ENCODE assay signal across 22 cellular contexts in genomic region chr19:29587059-29587458, GRCh38. TPM values are rescaled to one million over a fixed set of nuclear protein-coding genes. Genes with fewer than 3 reads are reported as not detected.
DNase-seq lines count a peak whose midpoint lies in the region; ATAC-seq and TF ChIP-seq lines count a peak whose summit lies in the region.
"Had no signal": no experiment of that assay in that cellular context is flagged by ENCODE, and none has a peak within 500 bp of the region (broad histone marks: within the 10 kb centered on the region; RNA-seq: fewer than 3 reads in every experiment).

No MANE protein-coding gene starts in this region.

- no peaks in the 10 kb centered on the region for H3F3A ChIP-seq in MM.1S (ENCODE audit: insufficient read depth, low read length)

- no peak overlapping the region for H3K4me2 ChIP-seq in MM.1S (ENCODE audit: low read depth, low read length)

- no peaks in the 10 kb centered on the region for H4K20me1 ChIP-seq in MM.1S (ENCODE audit: insufficient read depth, low read length)

- H3K4me3 ChIP-seq in CD4-positive, alpha-beta memory T cell (ENCODE audit: low read length in 2 of 2) = no peak overlapping the region
- no peak overlapping the region for H3K4me3 ChIP-seq in MM.1S (ENCODE audit: low read length)
- H3K4me3 ChIP-seq: upper lobe of right lung had no signal

- H3K4me1 ChIP-seq in CD4-positive, alpha-beta memory T cell (ENCODE audit: insufficient read depth, low read length) = peaks cover 10% of the 10 kb centered on the region
- no peaks in the 10 kb centered on the region for H3K4me1 ChIP-seq in MM.1S (ENCODE audit: low read length)
- H3K4me1 ChIP-seq: BE2C, upper lobe of right lung had no signal

- H3K27me3 Mint-ChIP-seq in activated CD4-positive, alpha-beta T cell treated with anti-CD3 and anti-CD28 coated beads, Interleukin-2, amount 10 ng/mL, durations not matched to agents 24 days and 14 days = peaks cover 18% of the 10 kb centered on the region
- H3K27me3 Mint-ChIP-seq in CD4-positive, alpha-beta memory T cell = peaks cover 13 to 19% of the 10 kb centered on the region in 2 donors
- H3K27me3 Mint-ChIP-seq in activated CD4-positive, alpha-beta memory T cell treated with anti-CD3 and anti-CD28 coated beads, Interleukin-2, amount 10 ng/mL, durations not matched to agents 7 days and 5 days = peaks cover 23% of the 10 kb centered on the region
- H3K27me3 Mint-ChIP-seq in immature natural killer cell (ENCODE audit: low read depth in 3 of 3) = peaks cover 5 to 10% (median 6%) of the 10 kb centered on the region in 3 donors

- no peak overlapping the region for H3K9ac ChIP-seq in MM.1S (ENCODE audit: low read length)

- peak; percentile 64 for DNase-seq in activated CD4-positive, alpha-beta T cell treated with anti-CD3 and anti-CD28 coated beads, Interleukin-2, amount 10 ng/mL, durations not matched to agents 24 days and 14 days
- no peak for DNase-seq in activated CD4-positive, alpha-beta T cell treated with anti-CD3 and anti-CD28 coated beads for 48 hours
- DNase-seq in CD4-positive, alpha-beta memory T cell = no peak
- DNase-seq in activated CD4-positive, alpha-beta memory T cell treated with anti-CD3 and anti-CD28 coated beads, Interleukin-2, amount 10 ng/mL, durations not matched to agents 7 days and 5 days = no peak
- DNase-seq in mesenteric fat pad (ENCODE audit: low spot score) (peak; percentile 18), MM.1S (no peak), immature natural killer cell (no peak)
- DNase-seq: BE2C, Calu3, GOT3, head of caudate nucleus, left cardiac atrium, naive B cell, NCI-H1092 treated with DMSO at 0.1 percent for 48 hours, NCI-H2029, NCI-H82, OCI-M1, retina, Right ventricle myocardium superior, upper lobe of right lung had no signal

- H3K27me3 ChIP-seq in CD4-positive, alpha-beta memory T cell (ENCODE audit: insufficient read depth, low read length) = no peaks in the 10 kb centered on the region
- H3K27me3 ChIP-seq in MM.1S (replicated peaks; ENCODE audit: insufficient read depth, low read length) = peaks cover 52% of the 10 kb centered on the region

- intact Hi-C loops in activated CD4-positive, alpha-beta T cell treated with anti-CD3 and anti-CD28 coated beads, Interleukin-2, amount 10 ng/mL, durations not matched to agents 24 days and 14 days (cut with micrococcal nuclease) = loop anchor here (1.0 to 10.0 kb wide), 4 partner anchors 11 to 248 kb away; partner anchors contain the start of genes POP4 and VSTM2B
- intact Hi-C loops in CD4-positive, alpha-beta memory T cell (cut with micrococcal nuclease) = no loop called here

- POLR2A ChIA-PET in CD4-positive, alpha-beta memory T cell (lab: Charles Lee; ENCODE audit: partially characterized antibody) = interaction anchor here (2.2 kb wide), 1 partner anchor 19 kb away, joined by 13 read pairs; the partner anchor contains the start of gene POP4
- POLR2A ChIA-PET in activated CD4-positive, alpha-beta memory T cell treated with anti-CD3 and anti-CD28 coated beads, Interleukin-2, amount 10 ng/mL, durations not matched to agents 7 days and 5 days (lab: Charles Lee) = interaction anchor here (0.5 to 4.5 kb wide), 4 partner anchors 12 to 187 kb away, joined by 3 to 48 read pairs (median 4); partner anchors contain the start of gene POP4

- H2AFZ ChIP-seq in MM.1S (ENCODE audit: low read length) = no peak overlapping the region

- H3K9me3 Mint-ChIP-seq in activated CD4-positive, alpha-beta T cell treated with anti-CD3 and anti-CD28 coated beads, Interleukin-2, amount 10 ng/mL, durations not matched to agents 24 days and 14 days = peaks cover 4% of the 10 kb centered on the region
- peaks cover 0 to 13% (median 3%) of the 10 kb centered on the region in 8 donors for H3K9me3 Mint-ChIP-seq in CD4-positive, alpha-beta memory T cell
- peaks cover 14% of the 10 kb centered on the region for H3K9me3 Mint-ChIP-seq in activated CD4-positive, alpha-beta memory T cell treated with anti-CD3 and anti-CD28 coated beads, Interleukin-2, amount 10 ng/mL, durations not matched to agents 7 days and 5 days
- H3K9me3 Mint-ChIP-seq in immature natural killer cell = peaks cover 0 to 3% (median 0%) of the 10 kb centered on the region in 6 donors

- CTCF ChIA-PET in CD4-positive, alpha-beta memory T cell (lab: Charles Lee; ENCODE audit: partially characterized antibody) = no interaction called here
- CTCF ChIA-PET in activated CD4-positive, alpha-beta memory T cell treated with anti-CD3 and anti-CD28 coated beads, Interleukin-2, amount 10 ng/mL, durations not matched to agents 7 days and 5 days (lab: Charles Lee) = interaction anchor here (0.9 to 2.1 kb wide), 6 partner anchors 19 to 130 kb away, joined by 4 to 10 read pairs (median 5); partner anchors contain the start of gene POP4

- peak overlapping the region; percentile 39 for H3K4me3 Mint-ChIP-seq in activated CD4-positive, alpha-beta T cell treated with anti-CD3 and anti-CD28 coated beads, Interleukin-2, amount 10 ng/mL, durations not matched to agents 24 days and 14 days
- no peak overlapping the region for H3K4me3 Mint-ChIP-seq in CD4-positive, alpha-beta memory T cell
- H3K4me3 Mint-ChIP-seq in activated CD4-positive, alpha-beta memory T cell treated with anti-CD3 and anti-CD28 coated beads, Interleukin-2, amount 10 ng/mL, durations not matched to agents 7 days and 5 days = no peak overlapping the region
- peak overlapping the region in 1 of 5 donors; percentile 46 for H3K4me3 Mint-ChIP-seq in immature natural killer cell
- H3K4me3 Mint-ChIP-seq: naive B cell had no signal

- peaks cover 29% of the 10 kb centered on the region for H3K4me1 Mint-ChIP-seq in activated CD4-positive, alpha-beta T cell treated with anti-CD3 and anti-CD28 coated beads, Interleukin-2, amount 10 ng/mL, durations not matched to agents 24 days and 14 days
- H3K4me1 Mint-ChIP-seq in CD4-positive, alpha-beta memory T cell = peaks cover 6 to 11% (median 9%) of the 10 kb centered on the region in 4 donors
- H3K4me1 Mint-ChIP-seq in activated CD4-positive, alpha-beta memory T cell treated with anti-CD3 and anti-CD28 coated beads, Interleukin-2, amount 10 ng/mL, durations not matched to agents 7 days and 5 days = peaks cover 29% of the 10 kb centered on the region
- peaks cover 6 to 8% of the 10 kb centered on the region in 2 donors for H3K4me1 Mint-ChIP-seq in immature natural killer cell
- H3K4me1 Mint-ChIP-seq: naive B cell had no signal

- peak overlapping the region; percentile 78 for H3K27ac Mint-ChIP-seq in activated CD4-positive, alpha-beta T cell treated with anti-CD3 and anti-CD28 coated beads, Interleukin-2, amount 10 ng/mL, durations not matched to agents 24 days and 14 days
- H3K27ac Mint-ChIP-seq in CD4-positive, alpha-beta memory T cell = peak overlapping the region in 6 of 7 donors; percentile 47 to 88 (median 66)
- H3K27ac Mint-ChIP-seq in activated CD4-positive, alpha-beta memory T cell treated with anti-CD3 and anti-CD28 coated beads, Interleukin-2, amount 10 ng/mL, durations not matched to agents 7 days and 5 days = peak overlapping the region; percentile 75
- peak overlapping the region in 3 of 6 donors; percentile 6 to 92 (median 86) for H3K27ac Mint-ChIP-seq in immature natural killer cell
- H3K27ac Mint-ChIP-seq: naive B cell had no signal

- H3K9me3 ChIP-seq in CD4-positive, alpha-beta memory T cell (ENCODE audit: control insufficient read depth in 1 of 2, low read length in 2 of 2) = no peaks in the 10 kb centered on the region
- H3K9me3 ChIP-seq in MM.1S (replicated peaks; ENCODE audit: insufficient read depth, low read length) = no peaks in the 10 kb centered on the region
- H3K9me3 ChIP-seq: BE2C, upper lobe of right lung had no signal

- no peaks in the 10 kb centered on the region for H3K9me2 ChIP-seq in MM.1S (replicated peaks; ENCODE audit: insufficient read depth, low read length)

- H3K36me3 Mint-ChIP-seq in activated CD4-positive, alpha-beta T cell treated with anti-CD3 and anti-CD28 coated beads, Interleukin-2, amount 10 ng/mL, durations not matched to agents 24 days and 14 days (ENCODE audit: low read depth) = peaks cover 3% of the 10 kb centered on the region
- H3K36me3 Mint-ChIP-seq in CD4-positive, alpha-beta memory T cell = no peaks in the 10 kb centered on the region
- peaks cover 11% of the 10 kb centered on the region for H3K36me3 Mint-ChIP-seq in activated CD4-positive, alpha-beta memory T cell treated with anti-CD3 and anti-CD28 coated beads, Interleukin-2, amount 10 ng/mL, durations not matched to agents 7 days and 5 days (ENCODE audit: low read depth)
- no peaks in the 10 kb centered on the region for H3K36me3 Mint-ChIP-seq in immature natural killer cell

- no peak overlapping the region for H3K27ac ChIP-seq in CD4-positive, alpha-beta memory T cell (ENCODE audit: low read depth, low read length)
- H3K27ac ChIP-seq in MM.1S (ENCODE audit: low read length) = no peak overlapping the region
- H3K27ac ChIP-seq: epithelial cell of prostate, upper lobe of right lung had no signal

- TF ChIP-seq CTCF in MM.1S (IDR thresholded peaks at IDR 0.05; ENCODE audit: low read length) = no peak

- H3K79me2 ChIP-seq in MM.1S (ENCODE audit: low read length) = no peaks in the 10 kb centered on the region

- no peaks in the 10 kb centered on the region for H3K36me3 ChIP-seq in CD4-positive, alpha-beta memory T cell (ENCODE audit: insufficient read depth, low read length)
- no peaks in the 10 kb centered on the region for H3K36me3 ChIP-seq in MM.1S (replicated peaks; ENCODE audit: insufficient read depth, low read length)
- H3K36me3 ChIP-seq: BE2C, upper lobe of right lung had no signal

- no peak for ATAC-seq in HG03565 (IDR thresholded peaks at IDR 0.05; ENCODE audit: unreplicated experiment)
- ATAC-seq: left cardiac atrium had no signal

RNA-seq across cellular contexts. Expression of gene POP4, which starts 19.0 kb away (rescaled TPM):
- 121 TPM in 2 replicates for total RNA-seq in activated CD4-positive, alpha-beta T cell treated with anti-CD3 and anti-CD28 coated beads, Interleukin-2, amount 10 ng/mL, durations not matched to agents 24 days and 14 days
- total RNA-seq in CD4-positive, alpha-beta memory T cell = 10 to 100 TPM; 54.1 to 58.4 TPM
- polyA plus RNA-seq in CD4-positive, alpha-beta memory T cell = 100 to 1,000 TPM; 141 to 189 TPM
- total RNA-seq in activated CD4-positive, alpha-beta memory T cell treated with anti-CD3 and anti-CD28 coated beads, Interleukin-2, amount 10 ng/mL, durations not matched to agents 7 days and 5 days = 10 to 100 TPM; 86.8 to 94.4 TPM
- total RNA-seq in mesenteric fat pad = 57.4 TPM
- polyA plus RNA-seq in immature natural killer cell = 100 to 1,000 TPM; 174 to 222 (median 184) TPM

Comparison
In these comparisons a context has a peak if more than half of its experiments do, and no peak if none do; other contexts are left out.
1. DNase-seq: peak in activated CD4-positive, alpha-beta T cell treated with anti-CD3 and anti-CD28 coated beads, Interleukin-2, amount 10 ng/mL, durations not matched to agents 24 days and 14 days (single experiment) and mesenteric fat pad (single experiment); none in activated CD4-positive, alpha-beta T cell treated with anti-CD3 and anti-CD28 coated beads for 48 hours (single experiment), CD4-positive, alpha-beta memory T cell (0 of 5), activated CD4-positive, alpha-beta memory T cell treated with anti-CD3 and anti-CD28 coated beads, Interleukin-2, amount 10 ng/mL, durations not matched to agents 7 days and 5 days (single experiment), MM.1S (single experiment) and immature natural killer cell (0 of 3).